ENCODE assay signal across 31 cellular contexts in the genomic region with DNA sequence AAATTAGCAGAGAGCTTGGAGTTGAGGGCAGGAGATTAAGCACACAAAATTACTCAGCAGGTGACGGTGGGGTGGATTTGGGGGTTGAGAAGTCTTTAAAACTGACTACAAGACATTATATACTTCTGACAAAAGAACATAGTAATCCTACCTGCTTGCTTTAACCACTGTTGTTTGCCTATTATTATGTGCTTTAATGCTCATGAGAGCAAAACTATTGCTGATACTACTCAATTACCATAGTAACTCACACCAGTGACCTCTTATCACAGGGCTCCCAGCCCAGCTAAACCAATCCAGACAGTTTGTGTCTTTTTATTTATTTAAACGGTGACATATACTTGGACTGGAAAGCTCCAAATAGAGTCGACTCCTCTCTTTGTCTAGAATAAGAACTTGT. TPM values are rescaled to one million over a fixed set of nuclear protein-coding genes. Genes with fewer than 3 reads are reported as not detected.
DNase-seq lines count a peak whose midpoint lies in the region; ATAC-seq, FAIRE-seq and TF ChIP-seq lines count a peak whose summit lies in the region.
"Had no signal": no experiment of that assay in that cellular context is flagged by ENCODE, and none has a peak within 500 bp of the region (broad histone marks: within the 10 kb centered on the region; RNA-seq: fewer than 3 reads in every experiment).

No MANE protein-coding gene starts in this region.

- WGBS in HepG2 (ENCODE audit: low lambda C conversion rate) = 3% methylated on average over 3 of the region's 3 CpGs

- no peak for TF ChIP-seq RAD21 in HepG2 (CRISPR knock-in tag; IDR thresholded peaks at IDR 0.05)

- H3K27ac ChIP-seq in BLaER1 treated with 17β-estradiol and CSF1 and Interleukin-3, amounts not matched to agents 10 nM and 100 nM = peak overlapping the region in 2 of 11 experiments; percentile 39 to 62; a peak in 2 of 22 replicates
- no peak overlapping the region for H3K27ac ChIP-seq in HUES6 (ENCODE audit: low read depth, low read length)
- H3K27ac ChIP-seq in HepG2 (ENCODE audit: extremely low read length, insufficient read depth, low read length) = no peak overlapping the region
- no peak overlapping the region for H3K27ac ChIP-seq in upper lobe of right lung
- H3K27ac ChIP-seq: dorsolateral prefrontal cortex, HL-60, Peyer's patch, transverse colon had no signal

- CTCF ChIA-PET in HepG2 (lab: Yijun Ruan, JAX; ENCODE audit: low intra/inter-chr PET ratio, low total read pairs) = no interaction called here

- H3K27me3 ChIP-seq in BLaER1 treated with 17β-estradiol and CSF1 and Interleukin-3, amounts not matched to agents 10 nM and 100 nM = no peaks in the 10 kb centered on the region
- H3K27me3 ChIP-seq in HUES6 (ENCODE audit: control insufficient read depth, insufficient read depth, low read length) (peaks cover 2% of the 10 kb centered on the region; the same call in 1 of the 2 replicates), iPS-15b (ENCODE audit: control insufficient read depth, insufficient read depth, low read length) (peaks cover 3% of the 10 kb centered on the region), HepG2 (ENCODE audit: control insufficient read depth in 1 of 2, insufficient read depth in 2 of 2, low read length in 2 of 2) (peaks cover 0 to 40% of the 10 kb centered on the region in 2 experiments; a peak in 2 of 5 replicates), upper lobe of right lung (no peaks in the 10 kb centered on the region)
- H3K27me3 ChIP-seq: Peyer's patch, transverse colon had no signal

- TF ChIP-seq POLR2A in HepG2 (IDR thresholded peaks at IDR 0.05; ENCODE audit: insufficient read depth in 1 of 2, low read depth in 2 of 2, low read length in 2 of 2) = no peak

- no peak for FAIRE-seq in HepG2 (lab: Jason Lieb, UNC)
- FAIRE-seq: GM18507, keratinocyte had no signal

- POLR2A ChIA-PET in HepG2 (lab: Yijun Ruan, JAX) = no interaction called here

- H3K4me2 ChIP-seq in BLaER1 treated with 17β-estradiol and CSF1 and Interleukin-3, amounts not matched to agents 10 nM and 100 nM = peak overlapping the region; percentile 45 to 89 (median 75); a peak in 21 of 22 replicates
- H3K4me2 ChIP-seq in HepG2 (ENCODE audit: low read depth, low read length) = no peak overlapping the region

- BruUV-seq in HepG2 (replicated peaks; lab: Mats Ljungman, UMichigan) = no TSS peak

- peak overlapping the region in 2 of 11 experiments; percentile 37 to 45; a peak in 2 of 22 replicates for H3K9ac ChIP-seq in BLaER1 treated with 17β-estradiol and CSF1 and Interleukin-3, amounts not matched to agents 10 nM and 100 nM
- H3K9ac ChIP-seq in HUES6 (ENCODE audit: low read length) (no peak overlapping the region), iPS-15b (ENCODE audit: low read depth, low read length) (no peak overlapping the region), HepG2 (ENCODE audit: insufficient read depth, low read depth, low read length) (no peak overlapping the region)

- no peaks in the 10 kb centered on the region for H4K20me1 ChIP-seq in BLaER1 treated with 17β-estradiol and CSF1 and Interleukin-3, amounts not matched to agents 10 nM and 100 nM
- H4K20me1 ChIP-seq in HepG2 (ENCODE audit: insufficient read depth, low read length) = no peaks in the 10 kb centered on the region

- TF ChIP-seq CTCF in HepG2 (CRISPR knock-in tag; IDR thresholded peaks at IDR 0.05) (no peak), upper lobe of right lung (IDR thresholded peaks at IDR 0.05) (no peak)

- no peaks in the 10 kb centered on the region for H3K79me2 ChIP-seq in HepG2 (ENCODE audit: insufficient read depth, low read length)

- no peak for ATAC-seq in HepG2
- ATAC-seq in upper lobe of right lung = no peak
- no peak for ATAC-seq in GM18873 (IDR thresholded peaks at IDR 0.05; ENCODE audit: low FRiP score, unreplicated experiment)
- ATAC-seq: activated T-cell treated with anti-CD3 and anti-CD28 coated beads, Interleukin-2, amount 50 U/mL, for 4 hours had no signal

- H3K4me3 ChIP-seq in BLaER1 treated with 17β-estradiol and CSF1 and Interleukin-3, amounts not matched to agents 10 nM and 100 nM = no peak overlapping the region
- H3K4me3 ChIP-seq in HUES6 (ENCODE audit: low read depth, low read length) (peak overlapping the region; percentile 41), iPS-15b (ENCODE audit: low read depth, low read length) (peak overlapping the region; percentile 4), HepG2 (replicated peaks in 1 of 3; ENCODE audit: insufficient read depth in 1 of 3, low read depth in 2 of 3, low read length in 3 of 3) (no peak overlapping the region), upper lobe of right lung (no peak overlapping the region)
- H3K4me3 ChIP-seq: Peyer's patch, transverse colon had no signal

- peak; percentile 76 for DNase-seq in NCI-H748 (lab: John Stamatoyannopoulos, UW; ENCODE audit: unreplicated experiment)
- no peak for DNase-seq in HepG2 (ENCODE audit: low spot score)
- DNase-seq in upper lobe of right lung = no peak
- DNase-seq in D341Med (ENCODE audit: low spot score) = no peak
- DNase-seq: activated CD4-positive, alpha-beta T cell treated with anti-CD3 and anti-CD28 coated beads, Interleukin-2, amount 10 ng/mL, durations not matched to agents 7 days and 5 days; activated naive CD4-positive, alpha-beta T cell; activated T-cell treated with anti-CD3 and anti-CD28 coated beads, Interleukin-2, amount 50 U/mL, for 4 hours; DMS79 treated with DMSO at 0.1 percent for 48 hours; HFFc6; naive B cell; NCI-H1048; NCI-H2029; NCI-H510A; Peyer's patch; SHP77 treated with DMSO at 0.1 percent for 48 hours; stimulated activated CD8-positive, alpha-beta memory T cell treated with anti-CD3 and anti-CD28 coated beads, Interleukin-4, amount 100 ng/mL, for 48 hours; transverse colon had no signal

- H3K36me3 ChIP-seq in BLaER1 treated with 17β-estradiol and CSF1 and Interleukin-3, amounts not matched to agents 10 nM and 100 nM = no peaks in the 10 kb centered on the region
- H3K36me3 ChIP-seq in HUES6 (ENCODE audit: control insufficient read depth, insufficient read depth, low read length) (no peaks in the 10 kb centered on the region), iPS-15b (ENCODE audit: control insufficient read depth, insufficient read depth, low read length) (no peaks in the 10 kb centered on the region), HepG2 (replicated peaks in 1 of 2; ENCODE audit: control insufficient read depth in 1 of 2, insufficient read depth in 2 of 2, low read length in 2 of 2) (no peaks in the 10 kb centered on the region), upper lobe of right lung (no peaks in the 10 kb centered on the region)
- H3K36me3 ChIP-seq: Peyer's patch, transverse colon had no signal

- in situ Hi-C loops in HepG2 (cut with HindIII; ENCODE audit: extremely low pct_ligation_motif_present, low pct_unique_long_range_greater_than_20kb) = no loop called here

- peaks cover 17 to 75% (median 46%) of the 10 kb centered on the region in 10 experiments for H3K4me1 ChIP-seq in BLaER1 treated with 17β-estradiol and CSF1 and Interleukin-3, amounts not matched to agents 10 nM and 100 nM
- peaks cover 23% of the 10 kb centered on the region for H3K4me1 ChIP-seq in HUES6 (ENCODE audit: control insufficient read depth, insufficient read depth, low read length)
- peaks cover 20% of the 10 kb centered on the region for H3K4me1 ChIP-seq in iPS-15b (ENCODE audit: control insufficient read depth, insufficient read depth, low read length)
- no peaks in the 10 kb centered on the region for H3K4me1 ChIP-seq in HepG2 (ENCODE audit: insufficient read depth, low read length)
- no peaks in the 10 kb centered on the region for H3K4me1 ChIP-seq in upper lobe of right lung
- H3K4me1 ChIP-seq: Peyer's patch, transverse colon had no signal

- no peak overlapping the region for H2AFZ ChIP-seq in HepG2 (ENCODE audit: low read length)

- TF ChIP-seq EP300 in HepG2 (IDR thresholded peaks at IDR 0.05; ENCODE audit: low read depth in 2 of 2, low read length in 2 of 2) = no peak
- no peak for TF ChIP-seq EP300 in HepG2 (CRISPR knock-in tag; IDR thresholded peaks at IDR 0.05; ENCODE audit: borderline replicate concordance)

- peaks cover 0 to 19% (median 10%) of the 10 kb centered on the region in 11 experiments; a peak in 13 of 22 replicates for H3K9me3 ChIP-seq in BLaER1 treated with 17β-estradiol and CSF1 and Interleukin-3, amounts not matched to agents 10 nM and 100 nM (replicated peaks in 1 of 11)
- H3K9me3 ChIP-seq in HUES6 (ENCODE audit: control insufficient read depth, insufficient read depth, low read depth, low read length) = no peaks in the 10 kb centered on the region
- no peaks in the 10 kb centered on the region for H3K9me3 ChIP-seq in iPS-15b (ENCODE audit: control insufficient read depth, insufficient read depth, low read length)
- no peaks in the 10 kb centered on the region for H3K9me3 ChIP-seq in HepG2 (ENCODE audit: low read length)
- no peaks in the 10 kb centered on the region for H3K9me3 ChIP-seq in upper lobe of right lung
- H3K9me3 ChIP-seq: Peyer's patch, transverse colon had no signal

- intact Hi-C loops in HepG2 (cut with micrococcal nuclease; ENCODE audit: unreplicated experiment) (no loop called here), upper lobe of right lung (cut with DNase I) (no loop called here)

TF ChIP-seq in HepG2, 621 proteins besides CTCF, POLR2A, EP300 and RAD21 (continues in another document):
- TF ChIP-seq ZNF317 (CRISPR knock-in tag; IDR thresholded peaks at IDR 0.05) = no peak
- TF ChIP-seq PCBP1 (IDR thresholded peaks at IDR 0.05; ENCODE audit: borderline replicate concordance, low read depth, low read length) = no peak

RNA-seq across cellular contexts. Expression of a gene that starts 42.8 kb away (rescaled TPM):
- not detected in 2 replicates for total RNA-seq in HepG2 (2016; rRNA removed; fragmentation: Illumina TruSeq; extraction: Trizol)
- not detected in 2 replicates for total RNA-seq in HepG2 (2016; cell fraction: cytosol; rRNA removed; fragmentation: Illumina TruSeq; extraction: Trizol; ENCODE audit: low read depth)
- total RNA-seq in HepG2 (2016; cell fraction: insoluble cytoplasmic fraction; rRNA removed; fragmentation: Illumina TruSeq; extraction: Trizol) = not detected in 2 replicates
- not detected in 2 replicates for total RNA-seq in HepG2 (2016; cell fraction: membrane; rRNA removed; fragmentation: Illumina TruSeq; extraction: Trizol)
- total RNA-seq in HepG2 (2016; cell fraction: nucleus; rRNA removed; fragmentation: Illumina TruSeq; extraction: Trizol) = not detected in 2 replicates
- not detected in 2 replicates for polyA plus RNA-seq in HepG2 (2011; rRNA removed)
- polyA plus RNA-seq in HepG2 (2011; cell fraction: cytosol; rRNA removed) = not detected in 2 replicates
- polyA plus RNA-seq in HepG2 (2011; cell fraction: nucleus; rRNA removed) = not detected in 2 replicates
- not detected in 2 replicates for polyA plus RNA-seq in HepG2 (2012)
- polyA plus RNA-seq in HepG2 (2016; cell fraction: cytosol; fragmentation: Illumina TruSeq; extraction: Trizol; ENCODE audit: low read depth) = not detected in 2 replicates
- not detected in 2 replicates for polyA plus RNA-seq in HepG2 (2016; cell fraction: insoluble cytoplasmic fraction; fragmentation: Illumina TruSeq; extraction: Trizol; ENCODE audit: low read depth)
- not detected in 2 replicates for polyA plus RNA-seq in HepG2 (2016; cell fraction: membrane; fragmentation: Illumina TruSeq; extraction: Trizol; ENCODE audit: low read depth)
- polyA plus RNA-seq in HepG2 (2016; cell fraction: nucleus; fragmentation: Illumina TruSeq; extraction: Trizol; ENCODE audit: insufficient read depth, low read depth) = not detected in 2 replicates
- not detected in 2 replicates for polyA minus RNA-seq in HepG2 (2011; rRNA and poly(A)+ RNA removed; ENCODE audit: low replicate concordance)
- not detected in 2 replicates for polyA minus RNA-seq in HepG2 (2011; cell fraction: cytosol; rRNA and poly(A)+ RNA removed)
- not detected in 2 replicates for polyA minus RNA-seq in HepG2 (2011; cell fraction: nucleus; rRNA and poly(A)+ RNA removed)
- total RNA-seq in upper lobe of right lung = not detected
- total RNA-seq: A673; activated CD4-positive, alpha-beta T cell treated with anti-CD3 and anti-CD28 coated beads, Interleukin-2, amount 10 ng/mL, durations not matched to agents 7 days and 5 days; activated T-cell treated with anti-CD3 and anti-CD28 coated beads, Interleukin-2, amount 50 U/mL, for 4 hours; glomerular endothelial cell; HFFc6; liver; osteoblast; Peyer's patch; renal cortical epithelial cell; skeletal muscle tissue; transverse colon had no signal
- polyA plus RNA-seq: keratinocyte, liver had no signal

Comparison
In these comparisons a context has a peak if more than half of its experiments do, and no peak if none do; other contexts are left out.
1. H3K4me3 ChIP-seq: peak in HUES6 (single experiment) and iPS-15b (single experiment); none in BLaER1 treated with 17β-estradiol and CSF1 and Interleukin-3, amounts not matched to agents 10 nM and 100 nM (0 of 10), HepG2 (0 of 3) and upper lobe of right lung (single experiment).